In the genomic region with DNA sequence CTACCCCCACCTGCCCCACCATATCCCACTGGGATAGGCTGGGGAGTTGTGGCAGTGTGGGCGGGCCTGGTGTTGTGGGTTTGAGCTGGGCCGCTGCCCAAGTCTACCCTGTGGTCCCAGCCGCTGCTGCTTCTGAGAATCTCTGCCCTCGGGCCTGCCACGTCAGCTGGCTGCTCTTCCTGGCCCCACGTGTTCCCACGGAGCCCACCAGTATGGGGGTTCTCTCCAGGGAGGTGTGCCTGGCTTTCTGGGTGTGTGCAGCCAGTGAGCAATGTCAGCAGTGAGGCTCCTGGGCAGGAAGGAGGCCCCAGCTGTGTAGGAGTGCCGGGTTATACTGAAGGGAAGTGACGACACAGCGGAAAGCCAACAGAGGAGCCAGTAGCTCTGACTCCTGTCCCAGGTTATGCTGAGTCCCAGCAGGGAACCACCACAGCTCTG, we compare ENCODE assay signal across 8 cellular contexts. TPM values are rescaled to one million over a fixed set of nuclear protein-coding genes. Genes with fewer than 3 reads are reported as not detected.
DNase-seq lines count a peak whose midpoint lies in the region; ATAC-seq and TF ChIP-seq lines count a peak whose summit lies in the region.

No MANE protein-coding gene starts in this region.

- H3K27me3 ChIP-seq in SK-N-SH (ENCODE audit: insufficient read depth) (no peaks in the 10 kb centered on the region), right cardiac atrium (ENCODE audit: control insufficient read depth, insufficient read depth) (no peaks in the 10 kb centered on the region)

- WGBS in SK-N-SH (ENCODE audit: low lambda C conversion rate): 23% methylated on average over 9 of the region's 10 CpGs
- WGBS in right cardiac atrium: 28% methylated on average over 10 of the region's 10 CpGs

- peak; percentile 46 for TF ChIP-seq POLR2A in GM18505 (IDR thresholded peaks at IDR 0.05; ENCODE audit: borderline replicate concordance, extremely low read depth, insufficient read depth, insufficient read length)

- H3K27ac Mint-ChIP-seq in activated naive CD4-positive, alpha-beta T cell treated with anti-CD3 and anti-CD28 coated beads, Interleukin-2, amount 50 U/mL, for 24 hours: peak overlapping the region; percentile 96

- H3F3A ChIP-seq in SK-N-SH (replicated peaks; ENCODE audit: insufficient read depth): peaks cover 41% of the 10 kb centered on the region

- H3K79me2 ChIP-seq in SK-N-SH (ENCODE audit: insufficient read depth): peaks cover 100% of the 10 kb centered on the region

- peak overlapping the region; percentile 73 for H3K4me2 ChIP-seq in SK-N-SH

- no peak for TF ChIP-seq RAD21 in SK-N-SH (IDR thresholded peaks at IDR 0.05; ENCODE audit: low read length)

- intact Hi-C loops in right cardiac atrium (cut with DNase I): loop anchor here in 1 of 4 donors (2.0 kb wide), 1 partner anchor 20 kb away; no protein-coding TSS in a partner anchor

- no peak overlapping the region for H2AFZ ChIP-seq in SK-N-SH (ENCODE audit: low read depth)

- POLR2A ChIA-PET in SK-N-SH (lab: Yijun Ruan, JAX): interaction anchor here (1.0 to 1.5 kb wide), 4 partner anchors 11 to 65 kb away, joined by 3 to 4 read pairs (median 4); a partner anchor contains a TSS

- H3K4me1 Mint-ChIP-seq in activated naive CD4-positive, alpha-beta T cell treated with anti-CD3 and anti-CD28 coated beads, Interleukin-2, amount 50 U/mL, for 24 hours: peaks cover 81% of the 10 kb centered on the region

- H3K9me2 ChIP-seq in SK-N-SH: no peaks in the 10 kb centered on the region

- no peaks in the 10 kb centered on the region for H3K9me3 ChIP-seq in SK-N-SH
- no peaks in the 10 kb centered on the region for H3K9me3 ChIP-seq in right cardiac atrium (ENCODE audit: control insufficient read depth, low read length)

- H3K9ac ChIP-seq in SK-N-SH: peak overlapping the region; percentile 55; the same call in 1 of the 2 replicates

- peak overlapping the region; percentile 46 to 57; a peak in 3 of 4 replicates for H3K4me3 ChIP-seq in SK-N-SH (ENCODE audit: low read depth in 2 of 2, low read length in 1 of 2)
- no peak overlapping the region for H3K4me3 ChIP-seq in right cardiac atrium (ENCODE audit: low read length)

- CTCF ChIA-PET in SK-N-SH (lab: Yijun Ruan, JAX): interaction anchor here (0.6 to 61.6 kb wide), 30 partner anchors 12 to 370 kb away, joined by 3 to 1375 read pairs (median 5); a partner anchor contains a TSS

- peaks cover 0 to 15% of the 10 kb centered on the region in 2 experiments for H3K36me3 ChIP-seq in SK-N-SH (replicated peaks in 1 of 2; ENCODE audit: control insufficient read depth in 1 of 2, insufficient read depth in 2 of 2, low read length in 1 of 2)

- no peak; the same call in 1 of the 2 replicates for TF ChIP-seq CTCF in SK-N-SH (IDR thresholded peaks at IDR 0.05)

- peak overlapping the region; percentile 85 for H3K4me3 Mint-ChIP-seq in activated naive CD4-positive, alpha-beta T cell treated with anti-CD3 and anti-CD28 coated beads, Interleukin-2, amount 50 U/mL, for 24 hours

- peak overlapping the region; percentile 72 to 89 for H3K27ac ChIP-seq in SK-N-SH (ENCODE audit: low read depth in 2 of 2, low read length in 1 of 2)
- H3K27ac ChIP-seq in right cardiac atrium (ENCODE audit: low read length): peak overlapping the region; percentile 62

- peaks cover 35 to 36% of the 10 kb centered on the region in 2 experiments; a peak in 3 of 4 replicates for H3K4me1 ChIP-seq in SK-N-SH (ENCODE audit: control insufficient read depth in 1 of 2, insufficient read depth in 2 of 2, low read depth in 1 of 2, low read length in 1 of 2)
- peaks cover 58% of the 10 kb centered on the region for H3K4me1 ChIP-seq in right cardiac atrium (ENCODE audit: control insufficient read depth, insufficient read depth, low read length)

- DNase-seq in SK-N-SH: peak; percentile 50
- peak; percentile 68 to 71 (median 69) for DNase-seq in right cardiac atrium
- peak; percentile 74 to 81 for DNase-seq in stimulated activated CD4-positive, alpha-beta T cell treated with anti-CD3 and anti-CD28 coated beads, Interleukin-12 subunit alpha, Interleukin-12 subunit beta, amount 100 ng/mL, for 24 hours (ENCODE audit: low read depth in 2 of 2)
- DNase-seq in DMS 273 (lab: John Stamatoyannopoulos, UW; ENCODE audit: unreplicated experiment): no peak
- DNase-seq in hippocampal formation (lab: John Stamatoyannopoulos, UW): no peak

- peaks cover 91% of the 10 kb centered on the region for H4K20me1 ChIP-seq in SK-N-SH (ENCODE audit: insufficient read depth)

- H3K9me3 Mint-ChIP-seq in activated naive CD4-positive, alpha-beta T cell treated with anti-CD3 and anti-CD28 coated beads, Interleukin-2, amount 50 U/mL, for 24 hours: no peaks in the 10 kb centered on the region

- ATAC-seq in GM18505 (IDR thresholded peaks at IDR 0.05; ENCODE audit: unreplicated experiment) (peak; percentile 34), HG02981 (IDR thresholded peaks at IDR 0.05; ENCODE audit: unreplicated experiment) (peak; percentile 59), right cardiac atrium (peak; percentile 10 to 56)

- TF ChIP-seq EP300 in SK-N-SH (IDR thresholded peaks at IDR 0.05; ENCODE audit: borderline replicate concordance in 1 of 2, low read depth in 1 of 2, low read length in 1 of 2): no peak

- no peaks in the 10 kb centered on the region for H3K27me3 Mint-ChIP-seq in activated naive CD4-positive, alpha-beta T cell treated with anti-CD3 and anti-CD28 coated beads, Interleukin-2, amount 50 U/mL, for 24 hours

- no peaks in the 10 kb centered on the region for H3K36me3 Mint-ChIP-seq in activated naive CD4-positive, alpha-beta T cell treated with anti-CD3 and anti-CD28 coated beads, Interleukin-2, amount 50 U/mL, for 24 hours

TF ChIP-seq in SK-N-SH, 30 proteins besides CTCF, POLR2A, EP300 and RAD21:
- TF ChIP-seq CHD2 (IDR thresholded peaks at IDR 0.05; ENCODE audit: low read length, partially characterized antibody) (no peak), GABPA (IDR thresholded peaks at IDR 0.05; ENCODE audit: low read depth) (peak; percentile 70)

RNA-seq across cellular contexts. Expression of a gene that starts 10.5 kb away (rescaled TPM):
- polyA plus RNA-seq in SK-N-SH (2012; rRNA removed) (641 and 649 TPM in 2 replicates), right cardiac atrium (122 TPM)
- 388 and 495 TPM in 2 replicates for polyA plus RNA-seq in SK-N-SH (2012; cell fraction: cytosol; rRNA removed)
- polyA plus RNA-seq in SK-N-SH (2012; cell fraction: nucleus; rRNA removed): 361 and 439 TPM in 2 replicates
- 100 to 1,000 TPM; 129 to 149 (median 148) TPM for total RNA-seq in right cardiac atrium

RNA-seq across cellular contexts. Expression of a gene that starts 22.4 kb away (rescaled TPM):
- polyA plus RNA-seq in SK-N-SH (2012; rRNA removed) (12.4 and 14.9 TPM in 2 replicates), right cardiac atrium (35.7 TPM)
- polyA plus RNA-seq in SK-N-SH (2012; cell fraction: cytosol; rRNA removed): 3.4 and 5.3 TPM in 2 replicates
- 83.1 and 135 TPM in 2 replicates for polyA plus RNA-seq in SK-N-SH (2012; cell fraction: nucleus; rRNA removed)
- total RNA-seq in right cardiac atrium: 10 to 100 TPM; 19.2 to 33.9 (median 29.3) TPM

RNA-seq across cellular contexts. Expression of a gene that starts 32.4 kb away (rescaled TPM):
- polyA plus RNA-seq in SK-N-SH (2012; rRNA removed) (0.03 TPM in 1 of 2 replicates, not detected in the other), right cardiac atrium (14.6 TPM)
- not detected in 2 replicates for polyA plus RNA-seq in SK-N-SH (2012; cell fraction: cytosol; rRNA removed)
- polyA plus RNA-seq in SK-N-SH (2012; cell fraction: nucleus; rRNA removed): 0.13 and 0.21 TPM in 2 replicates
- 10 to 100 TPM in 2 of 4 donors, 1 to 10 TPM in 2; 1.4 to 15.7 (median 8.0) TPM for total RNA-seq in right cardiac atrium

RNA-seq across cellular contexts. Expression of a gene that starts 41.5 kb away (rescaled TPM):
- polyA plus RNA-seq in SK-N-SH (2012; rRNA removed) (0.84 and 0.89 TPM in 2 replicates), right cardiac atrium (5.4 TPM)
- 0.15 and 0.29 TPM in 2 replicates for polyA plus RNA-seq in SK-N-SH (2012; cell fraction: cytosol; rRNA removed)
- 1.6 and 2.0 TPM in 2 replicates for polyA plus RNA-seq in SK-N-SH (2012; cell fraction: nucleus; rRNA removed)
- total RNA-seq in right cardiac atrium: 10 to 100 TPM in 1 of 4 donors, 1 to 10 TPM in 3; 5.0 to 10.4 (median 8.9) TPM

RNA-seq across cellular contexts. Expression of a gene that starts 45.7 kb away (rescaled TPM):
- 52.4 and 73.2 TPM in 2 replicates for polyA plus RNA-seq in SK-N-SH (2012; rRNA removed)
- polyA plus RNA-seq in SK-N-SH (2012; cell fraction: cytosol; rRNA removed): 28.8 and 46.5 TPM in 2 replicates
- polyA plus RNA-seq in SK-N-SH (2012; cell fraction: nucleus; rRNA removed): 222 and 253 TPM in 2 replicates
- 10 to 100 TPM; 51.0 to 67.6 (median 56.9) TPM for total RNA-seq in right cardiac atrium
- 50.9 TPM for polyA plus RNA-seq in right cardiac atrium

Comparison
In these comparisons a context has a peak if more than half of its experiments do, and no peak if none do; other contexts are left out.
1. DNase-seq: peak in SK-N-SH (single experiment), right cardiac atrium (3 of 3) and stimulated activated CD4-positive, alpha-beta T cell treated with anti-CD3 and anti-CD28 coated beads, Interleukin-12 subunit alpha, Interleukin-12 subunit beta, amount 100 ng/mL, for 24 hours (2 of 2); none in DMS 273 (single experiment) and hippocampal formation (0 of 2).
2. RNA of a gene that starts 32.4 kb away (polyA plus RNA-seq): 14.6 TPM in right cardiac atrium (single experiment); 0.03 to 0.21 TPM in SK-N-SH; every median in the first group is over 10 times any median in the second.
3. Peak in every context shown above with its lines, with median percentiles within 50 percentile points of each other: ATAC-seq.